ENCODE assay signal across 9 cellular contexts in the genomic region with DNA sequence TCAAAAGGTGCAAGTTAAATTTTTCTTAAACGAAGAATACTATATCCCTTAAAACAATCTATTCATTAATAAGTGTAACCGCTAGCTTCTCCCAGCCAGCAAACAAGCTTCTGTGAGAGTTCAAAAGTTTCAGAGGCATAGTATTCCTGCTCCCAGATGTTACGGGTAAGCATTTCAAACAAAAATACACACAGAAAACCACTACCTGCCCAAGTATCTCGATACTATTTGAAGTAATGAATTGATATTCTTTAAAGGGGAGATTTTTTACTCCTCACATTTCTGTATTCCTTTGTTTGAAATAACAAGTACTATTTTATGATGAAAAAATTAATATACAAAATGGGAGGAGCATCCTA. TPM values are rescaled to one million over a fixed set of nuclear protein-coding genes. Genes with fewer than 3 reads are reported as not detected.
DNase-seq lines count a peak whose midpoint lies in the region; ATAC-seq and TF ChIP-seq lines count a peak whose summit lies in the region.
"Had no signal": no experiment of that assay in that cellular context is flagged by ENCODE, and none has a peak within 500 bp of the region (broad histone marks: within the 10 kb centered on the region; RNA-seq: fewer than 3 reads in every experiment).

No MANE protein-coding gene starts in this region.

- no peaks in the 10 kb centered on the region for H3K9me3 Mint-ChIP-seq in WTC11
- peaks cover 0 to 56% (median 38%) of the 10 kb centered on the region in 8 donors for H3K9me3 Mint-ChIP-seq in CD4-positive, alpha-beta memory T cell

- no peak for ATAC-seq in WTC11
- ATAC-seq in right cardiac atrium = no peak
- ATAC-seq in psoas muscle = no peak
- no peak for ATAC-seq in GM19463 (IDR thresholded peaks at IDR 0.05; ENCODE audit: unreplicated experiment)
- no peak for ATAC-seq in GM18873 (IDR thresholded peaks at IDR 0.05; ENCODE audit: low FRiP score, unreplicated experiment)

- H3K4me3 ChIP-seq in right cardiac atrium (ENCODE audit: low read length) (peak overlapping the region; percentile 98), psoas muscle (peak overlapping the region; percentile 90)
- H3K4me3 ChIP-seq in CD4-positive, alpha-beta memory T cell (ENCODE audit: low read length in 2 of 2) = no peak overlapping the region

- H3K27ac Mint-ChIP-seq in WTC11 = peak overlapping the region; percentile 91
- H3K27ac Mint-ChIP-seq in CD4-positive, alpha-beta memory T cell = no peak overlapping the region

- H3K9me3 ChIP-seq in right cardiac atrium (ENCODE audit: control insufficient read depth, low read length) (no peaks in the 10 kb centered on the region), psoas muscle (no peaks in the 10 kb centered on the region)
- no peaks in the 10 kb centered on the region for H3K9me3 ChIP-seq in CD4-positive, alpha-beta memory T cell (ENCODE audit: control insufficient read depth in 1 of 2, low read length in 2 of 2)

- DNase-seq in ELR (ENCODE audit: low read depth) (peak; percentile 19), WTC11 (ENCODE audit: low spot score) (no peak), right cardiac atrium (no peak), psoas muscle (no peak), HUDEP-2 (lab: John Stamatoyannopoulos, UW; ENCODE audit: unreplicated experiment in 76 of 76) (no peak)
- no peak for DNase-seq in CD4-positive, alpha-beta memory T cell
- DNase-seq: activated effector memory CD4-positive, alpha-beta T cell treated with anti-CD3 and anti-CD28 coated beads, Interleukin-2, amount 50 U/mL, for 16 hours had no signal

- peak overlapping the region; percentile 84 for H3K4me3 Mint-ChIP-seq in WTC11
- H3K4me3 Mint-ChIP-seq in CD4-positive, alpha-beta memory T cell = no peak overlapping the region

- no peaks in the 10 kb centered on the region for H3K27me3 ChIP-seq in right cardiac atrium (ENCODE audit: control insufficient read depth, insufficient read depth)
- H3K27me3 ChIP-seq in psoas muscle (ENCODE audit: insufficient read depth in 3 of 3, low read length in 2 of 3) = no peaks in the 10 kb centered on the region
- peaks cover 28% of the 10 kb centered on the region for H3K27me3 ChIP-seq in CD4-positive, alpha-beta memory T cell (ENCODE audit: insufficient read depth, low read length)

- 11% methylated on average over 4 of the region's 4 CpGs for WGBS in right cardiac atrium
- WGBS in psoas muscle, 3 donors = 16 to 29% (median 20%) methylated on average over 4 of the region's 4 CpGs

- H3K27ac ChIP-seq in right cardiac atrium (ENCODE audit: low read length) (no peak overlapping the region), psoas muscle (peak overlapping the region; percentile 99)
- no peak overlapping the region for H3K27ac ChIP-seq in CD4-positive, alpha-beta memory T cell (ENCODE audit: low read depth, low read length)

- H3K36me3 Mint-ChIP-seq in WTC11 = peaks cover 3% of the 10 kb centered on the region
- H3K36me3 Mint-ChIP-seq in CD4-positive, alpha-beta memory T cell = peaks cover 4 to 6% of the 10 kb centered on the region in 2 donors

- intact Hi-C loops in right cardiac atrium (cut with DNase I) = loop anchor here in 3 of 4 donors (5.0 to 10.0 kb wide), 3 partner anchors 64 to 107 kb away; no protein-coding TSS in a partner anchor
- intact Hi-C loops in psoas muscle (cut with DNase I) = loop anchor here (5.0 to 10.0 kb wide), 4 partner anchors 52 to 104 kb away; no protein-coding TSS in a partner anchor
- intact Hi-C loops in CD4-positive, alpha-beta memory T cell (cut with micrococcal nuclease) = no loop called here

- H3K36me3 ChIP-seq in psoas muscle (ENCODE audit: insufficient read depth in 1 of 2, low read depth in 1 of 2) = no peaks in the 10 kb centered on the region
- no peaks in the 10 kb centered on the region for H3K36me3 ChIP-seq in CD4-positive, alpha-beta memory T cell (ENCODE audit: insufficient read depth, low read length)

- H3K4me1 Mint-ChIP-seq in WTC11 = peaks cover 46% of the 10 kb centered on the region
- peaks cover 6 to 19% (median 15%) of the 10 kb centered on the region in 4 donors for H3K4me1 Mint-ChIP-seq in CD4-positive, alpha-beta memory T cell

- TF ChIP-seq CTCF in WTC11 (IDR thresholded peaks at IDR 0.05) (no peak), psoas muscle (IDR thresholded peaks at IDR 0.05) (no peak)

- H3K27me3 Mint-ChIP-seq in WTC11 (ENCODE audit: low read depth) = peaks cover 12% of the 10 kb centered on the region
- peaks cover 27 to 31% of the 10 kb centered on the region in 2 donors for H3K27me3 Mint-ChIP-seq in CD4-positive, alpha-beta memory T cell

- peaks cover 2% of the 10 kb centered on the region for H3K4me1 ChIP-seq in right cardiac atrium (ENCODE audit: control insufficient read depth, insufficient read depth, low read length)
- H3K4me1 ChIP-seq in psoas muscle = peaks cover 23% of the 10 kb centered on the region
- peaks cover 16% of the 10 kb centered on the region for H3K4me1 ChIP-seq in CD4-positive, alpha-beta memory T cell (ENCODE audit: insufficient read depth, low read length)

- CTCF ChIA-PET in WTC11 (lab: Charles Lee) = interaction anchor here (1.5 to 5.5 kb wide), 2 partner anchors 105 to 209 kb away, joined by 3 to 50 read pairs; no protein-coding TSS in a partner anchor
- CTCF ChIA-PET in CD4-positive, alpha-beta memory T cell (lab: Charles Lee; ENCODE audit: partially characterized antibody) = no interaction called here

- POLR2A ChIA-PET in WTC11 (lab: Charles Lee) = interaction anchor here (1.0 to 4.4 kb wide), 6 partner anchors 10 to 104 kb away, joined by 3 to 33 read pairs (median 4); no protein-coding TSS in a partner anchor
- POLR2A ChIA-PET in CD4-positive, alpha-beta memory T cell (lab: Charles Lee; ENCODE audit: partially characterized antibody) = no interaction called here

TF ChIP-seq in WTC11, 78 proteins besides CTCF, POLR2A, EP300 and RAD21 (continues in another document):
- TF ChIP-seq, protein P1, sequence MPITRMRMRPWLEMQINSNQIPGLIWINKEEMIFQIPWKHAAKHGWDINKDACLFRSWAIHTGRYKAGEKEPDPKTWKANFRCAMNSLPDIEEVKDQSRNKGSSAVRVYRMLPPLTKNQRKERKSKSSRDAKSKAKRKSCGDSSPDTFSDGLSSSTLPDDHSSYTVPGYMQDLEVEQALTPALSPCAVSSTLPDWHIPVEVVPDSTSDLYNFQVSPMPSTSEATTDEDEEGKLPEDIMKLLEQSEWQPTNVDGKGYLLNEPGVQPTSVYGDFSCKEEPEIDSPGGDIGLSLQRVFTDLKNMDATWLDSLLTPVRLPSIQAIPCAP (CRISPR knock-in tag; IDR thresholded peaks at IDR 0.05) = no peak
- TF ChIP-seq CREB1 (CRISPR knock-in tag; IDR thresholded peaks at IDR 0.05) (no peak), ZNF138 (CRISPR knock-in tag; conservative IDR thresholded peaks at IDR 0.05) (no peak), RELA (CRISPR knock-in tag; IDR thresholded peaks at IDR 0.05; ENCODE audit: borderline replicate concordance) (no peak), ATF1 (CRISPR knock-in tag; IDR thresholded peaks at IDR 0.05) (no peak), KAT7 (CRISPR knock-in tag; IDR thresholded peaks at IDR 0.05; ENCODE audit: borderline replicate concordance) (no peak), EMX1 (CRISPR knock-in tag; IDR thresholded peaks at IDR 0.05) (no peak), HMGXB4 (CRISPR knock-in tag; IDR thresholded peaks at IDR 0.05) (no peak), NR3C1 (CRISPR knock-in tag; conservative IDR thresholded peaks at IDR 0.05; ENCODE audit: low read depth) (no peak), NR1H2 (CRISPR knock-in tag; IDR thresholded peaks at IDR 0.05) (no peak)
- TF ChIP-seq, protein P2, sequence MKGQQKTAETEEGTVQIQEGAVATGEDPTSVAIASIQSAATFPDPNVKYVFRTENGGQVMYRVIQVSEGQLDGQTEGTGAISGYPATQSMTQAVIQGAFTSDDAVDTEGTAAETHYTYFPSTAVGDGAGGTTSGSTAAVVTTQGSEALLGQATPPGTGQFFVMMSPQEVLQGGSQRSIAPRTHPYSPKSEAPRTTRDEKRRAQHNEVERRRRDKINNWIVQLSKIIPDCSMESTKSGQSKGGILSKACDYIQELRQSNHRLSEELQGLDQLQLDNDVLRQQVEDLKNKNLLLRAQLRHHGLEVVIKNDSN (CRISPR knock-in tag; IDR thresholded peaks at IDR 0.05) = no peak
- TF ChIP-seq, protein P3, sequence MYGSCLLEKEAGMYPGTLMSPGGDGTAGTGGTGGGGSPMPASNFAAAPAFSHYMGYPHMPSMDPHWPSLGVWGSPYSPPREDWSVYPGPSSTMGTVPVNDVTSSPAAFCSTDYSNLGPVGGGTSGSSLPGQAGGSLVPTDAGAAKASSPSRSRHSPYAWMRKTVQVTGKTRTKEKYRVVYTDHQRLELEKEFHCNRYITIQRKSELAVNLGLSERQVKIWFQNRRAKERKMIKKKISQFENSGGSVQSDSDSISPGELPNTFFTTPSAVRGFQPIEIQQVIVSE (CRISPR knock-in tag; IDR thresholded peaks at IDR 0.05; ENCODE audit: borderline replicate concordance) = no peak

RNA-seq across cellular contexts. Expression of gene TJP1, which starts 1.5 kb away (rescaled TPM):
- total RNA-seq in WTC11 (2021) (115 to 129 TPM (median 115 TPM) in 3 replicates), right cardiac atrium (100 to 1,000 TPM; 118 to 131 (median 120) TPM), psoas muscle (10 to 100 TPM; 32.6 to 49.9 (median 48.1) TPM)
- polyA plus RNA-seq in right cardiac atrium (36.6 TPM), psoas muscle (10 to 100 TPM in 2 of 3 donors, 1 to 10 TPM in 1; 8.6 to 16.3 (median 15.5) TPM)
- total RNA-seq in CD4-positive, alpha-beta memory T cell = not detected
- polyA plus RNA-seq in CD4-positive, alpha-beta memory T cell = not detected

Comparison
In these comparisons a context has a peak if more than half of its experiments do, and no peak if none do; other contexts are left out.
1. H3K4me3 ChIP-seq: peak in right cardiac atrium (single experiment) and psoas muscle (single experiment); none in CD4-positive, alpha-beta memory T cell (0 of 2).
2. RNA of gene TJP1, which starts 1.5 kb away (total RNA-seq): 115 to 129 TPM in WTC11, 118 to 131 TPM in right cardiac atrium and 32.6 to 49.9 TPM in psoas muscle; not detected in CD4-positive, alpha-beta memory T cell; every median in the first group is over 10 times any median in the second.